ENCODE assay signal across 8 cellular contexts in genomic region chr12:92928962-92929915, GRCh38. TPM values are rescaled to one million over a fixed set of nuclear protein-coding genes. Genes with fewer than 3 reads are reported as not detected.
DNase-seq lines count a peak whose midpoint lies in the region; ATAC-seq and TF ChIP-seq lines count a peak whose summit lies in the region.

Gene EEA1 (minus strand): TSS chr12:92929295. CDS start chr12:92929066, 229 bp downstream.

- H3K4me3 Mint-ChIP-seq in naive thymus-derived CD8-positive, alpha-beta T cell = peak within 1 kb of the TSS; percentile 80 to 94 (median 91)

- H3K9me3 ChIP-seq in GM23248 (ENCODE audit: low read depth) (no peaks in the 10 kb centered on the region), fibroblast of lung (ENCODE audit: control insufficient read depth, insufficient read depth, low read depth, low read length) (no peaks in the 10 kb centered on the region)

- peak; percentile 98 for DNase-seq in Daoy (ENCODE audit: low read depth)
- peak; percentile 99 for DNase-seq in GM23248
- peak; percentile 87 to 94 for DNase-seq in Kasumi-1 (lab: John Stamatoyannopoulos, UW)
- peak; percentile 93 for DNase-seq in RPMI7951 (ENCODE audit: low read depth)
- peak; percentile 87 to 93 for DNase-seq in activated T-helper 1 cell treated with anti-CD3 and anti-CD28 coated beads, Interleukin-2, amount 50 U/mL, for 16 hours (ENCODE audit: low read depth in 1 of 2, low spot score in 1 of 2)
- peak; percentile 94 for DNase-seq in fibroblast of lung (ENCODE audit: low read depth in 2 of 2)
- DNase-seq in naive thymus-derived CD8-positive, alpha-beta T cell = peak; percentile 87 to 97 (median 94)
- peak; percentile 87 to 94 (median 90) for DNase-seq in stimulated activated naive CD4-positive, alpha-beta T cell (lab: John Stamatoyannopoulos, UW)

- no peaks in the 10 kb centered on the region for H3K9me3 Mint-ChIP-seq in naive thymus-derived CD8-positive, alpha-beta T cell

- H4K20me1 ChIP-seq in GM23248 (ENCODE audit: insufficient read depth) (peaks cover 4% of the 10 kb centered on the region; the same call in 1 of the 2 replicates), fibroblast of lung (ENCODE audit: control insufficient read depth, extremely low read depth, insufficient read depth, low read length) (no peaks in the 10 kb centered on the region)

- peak in 1 of 2 donors; percentile 7 for TF ChIP-seq CTCF in fibroblast of lung (conservative IDR thresholded peaks at IDR 0.05 in 1 of 2, IDR thresholded peaks at IDR 0.05 in 1 of 2; ENCODE audit: low read depth in 1 of 2, low read length in 2 of 2)

- H3K27ac ChIP-seq in GM23248 = peak within 1 kb of the TSS; percentile 89
- H3K27ac ChIP-seq in fibroblast of lung (ENCODE audit: insufficient read depth, low read length) = peak within 1 kb of the TSS; percentile 91

- H3K4me2 ChIP-seq in GM23248 (ENCODE audit: unreplicated experiment) = peak within 1 kb of the TSS; percentile 100
- peak within 1 kb of the TSS; percentile 98 for H3K4me2 ChIP-seq in fibroblast of lung (ENCODE audit: extremely low read depth, insufficient read depth, low read length)

- H3K4me1 Mint-ChIP-seq in naive thymus-derived CD8-positive, alpha-beta T cell = peaks cover 16 to 43% (median 35%) of the 10 kb centered on the region in 4 donors

- in situ Hi-C loops in GM23248 (cut with MboI) = no loop called here

- H3K4me3 ChIP-seq in GM23248 (peak within 1 kb of the TSS; percentile 83), fibroblast of lung (replicated peaks in 1 of 4; ENCODE audit: control extremely low read depth in 1 of 4, insufficient read depth in 1 of 4, low read depth in 3 of 4, low read length in 4 of 4) (peak within 1 kb of the TSS; percentile 70 to 86 (median 76))

- POLR2A ChIA-PET in naive thymus-derived CD8-positive, alpha-beta T cell (lab: Charles Lee) = interaction anchor here (0.6 to 5.7 kb wide), 21 partner anchors 15 to 747 kb away, joined by 3 to 56 read pairs (median 4); partner anchors contain the start of genes CRADD, MRPL42 and NUDT4

- H2AFZ ChIP-seq in GM23248 = peak within 1 kb of the TSS; percentile 84
- H2AFZ ChIP-seq in fibroblast of lung (ENCODE audit: low read length) = peak within 1 kb of the TSS; percentile 91

- no peaks in the 10 kb centered on the region for H3K36me3 ChIP-seq in GM23248 (ENCODE audit: low read depth)
- H3K36me3 ChIP-seq in fibroblast of lung (ENCODE audit: control insufficient read depth, insufficient read depth, low read length) = no peaks in the 10 kb centered on the region

- no peaks in the 10 kb centered on the region for H3K27me3 Mint-ChIP-seq in naive thymus-derived CD8-positive, alpha-beta T cell

- WGBS in GM23248 (ENCODE audit: low coverage in 1 of 2, low lambda C conversion rate in 2 of 2, missing lambda C conversion rate in 2 of 2), 2 experiments = 0 to 1% methylated on average over 62 to 95 of the region's 98 CpGs

- H3K27me3 ChIP-seq in GM23248 (replicated peaks; ENCODE audit: insufficient read depth) (no peaks in the 10 kb centered on the region), fibroblast of lung (ENCODE audit: control insufficient read depth, insufficient read depth, low read length) (no peaks in the 10 kb centered on the region)

- H3K27ac Mint-ChIP-seq in naive thymus-derived CD8-positive, alpha-beta T cell = peak within 1 kb of the TSS; percentile 85 to 98 (median 96)

- H3K4me1 ChIP-seq in GM23248 (ENCODE audit: insufficient read depth) (peaks cover 27% of the 10 kb centered on the region), fibroblast of lung (ENCODE audit: control insufficient read depth, extremely low read depth, insufficient read depth, low read length) (no peaks in the 10 kb centered on the region)

- H3K9me2 ChIP-seq in GM23248 (ENCODE audit: insufficient read depth) = no peaks in the 10 kb centered on the region

- peaks cover 0 to 4% (median 0%) of the 10 kb centered on the region in 3 donors for H3K36me3 Mint-ChIP-seq in naive thymus-derived CD8-positive, alpha-beta T cell

- peaks cover 42% of the 10 kb centered on the region for H3F3A ChIP-seq in GM23248 (ENCODE audit: insufficient read depth)

- H3K79me2 ChIP-seq in GM23248 (ENCODE audit: insufficient read depth) (peaks cover 41% of the 10 kb centered on the region), fibroblast of lung (ENCODE audit: control insufficient read depth, insufficient read depth, low read length) (peaks cover 39% of the 10 kb centered on the region)

- ATAC-seq in naive thymus-derived CD8-positive, alpha-beta T cell = peak; percentile 81 to 84

- peak within 1 kb of the TSS; percentile 95 for H3K9ac ChIP-seq in GM23248
- H3K9ac ChIP-seq in fibroblast of lung (ENCODE audit: insufficient read depth, low read length) = peak within 1 kb of the TSS; percentile 95

RNA-seq across cellular contexts. Expression of gene EEA1, which starts in this region (rescaled TPM):
- 10.6 and 20.4 TPM in 2 replicates for total RNA-seq in Daoy (2014; rRNA removed; shearing (Covaris generic))
- total RNA-seq in GM23248 (2014; rRNA removed; shearing (Covaris generic)) = 16.9 and 17.8 TPM in 2 replicates
- polyA plus RNA-seq in GM23248 (2016; fragmentation: Nextera tagmentation; extraction: Ambion mirVana) (55.7 and 56.4 TPM in 2 replicates), fibroblast of lung (21.4 and 25.6 TPM in 2 replicates)
- 9.0 and 13.5 TPM in 2 replicates for total RNA-seq in RPMI7951 (2014; rRNA removed; shearing (Covaris generic))
- total RNA-seq in fibroblast of lung = 38.0 and 46.4 TPM in 2 replicates
- 17.5 and 25.3 TPM in 2 replicates for polyA plus RNA-seq in fibroblast of lung (2012)
- polyA minus RNA-seq in fibroblast of lung (ENCODE audit: low replicate concordance) = 5.5 and 12.6 TPM in 2 replicates
- 10 to 100 TPM; 17.4 to 22.0 TPM for total RNA-seq in naive thymus-derived CD8-positive, alpha-beta T cell
- 10 to 100 TPM in 1 of 3 donors, 1 to 10 TPM in 2; 6.8 to 13.3 (median 7.9) TPM for polyA plus RNA-seq in naive thymus-derived CD8-positive, alpha-beta T cell

Comparison
In these comparisons a context has a peak if more than half of its experiments do, and no peak if none do; other contexts are left out.
1. Peak in every context shown above with its lines: DNase-seq, ATAC-seq, H3K4me3 ChIP-seq and H3K27ac ChIP-seq.